Comparison of ENCODE assay signal across 12 cellular contexts in genomic region chr9:108786756-108787663, GRCh38.
DNase-seq lines count a peak whose midpoint lies in the region; ATAC-seq and TF ChIP-seq lines count a peak whose summit lies in the region.
"Had no signal": no experiment of that assay in that cellular context is flagged by ENCODE, and none has a peak within 500 bp of the region (broad histone marks: within the 10 kb centered on the region; RNA-seq: fewer than 3 reads in every experiment).

No MANE protein-coding gene starts in this region.

- H3K27me3 ChIP-seq in esophagus muscularis mucosa: no peaks in the 10 kb centered on the region
- H3K27me3 ChIP-seq in CD8-positive, alpha-beta T cell (ENCODE audit: insufficient read depth, low read length): no peaks in the 10 kb centered on the region

- peak; percentile 58 for DNase-seq in A172 (ENCODE audit: low spot score)
- peak; percentile 15 for DNase-seq in HEK293T (ENCODE audit: extremely low spot score)
- peak; percentile 57 for DNase-seq in amniotic epithelial cell (ENCODE audit: low read depth)
- DNase-seq in islet precursor cell: peak; percentile 89
- no peak for DNase-seq in esophagus muscularis mucosa (ENCODE audit: extremely low spot score)
- DNase-seq in NCI-H187 (lab: John Stamatoyannopoulos, UW): no peak
- DNase-seq in CD8-positive, alpha-beta T cell: no peak
- DNase-seq: activated naive CD8-positive, alpha-beta T cell treated with anti-CD3 and anti-CD28 coated beads, Interleukin-2, amount 50 U/mL, for 24 hours; NCI-H1694 treated with DMSO at 0.1 percent for 48 hours; stimulated activated naive CD4-positive, alpha-beta T cell treated with Interleukin-2 at 50 U/mL for 16 hours; T-helper 17 cell had no signal

- H3K4me3 Mint-ChIP-seq in CD8-positive, alpha-beta T cell: no peak overlapping the region
- H3K4me3 Mint-ChIP-seq: activated naive CD8-positive, alpha-beta T cell treated with anti-CD3 and anti-CD28 coated beads, Interleukin-2, amount 50 U/mL, for 24 hours; T-helper 17 cell had no signal

- peaks cover 4% of the 10 kb centered on the region for H3K27me3 Mint-ChIP-seq in CD8-positive, alpha-beta T cell (ENCODE audit: low read depth)

- intact Hi-C loops in esophagus muscularis mucosa (cut with DNase I): no loop called here
- intact Hi-C loops in CD8-positive, alpha-beta T cell (cut with DNase I, micrococcal nuclease): no loop called here

- H3K36me3 ChIP-seq in esophagus muscularis mucosa: no peaks in the 10 kb centered on the region
- H3K36me3 ChIP-seq in CD8-positive, alpha-beta T cell (ENCODE audit: insufficient read depth, low read length): no peaks in the 10 kb centered on the region

- H3K36me3 Mint-ChIP-seq in CD8-positive, alpha-beta T cell: no peaks in the 10 kb centered on the region

- no peak for TF ChIP-seq CTCF in esophagus muscularis mucosa (IDR thresholded peaks at IDR 0.05)
- TF ChIP-seq CTCF in CD8-positive, alpha-beta T cell (IDR thresholded peaks at IDR 0.05): no peak

- peaks cover 0 to 10% (median 4%) of the 10 kb centered on the region in 4 donors for H3K9me3 ChIP-seq in esophagus muscularis mucosa
- H3K9me3 ChIP-seq in CD8-positive, alpha-beta T cell (ENCODE audit: low read length): no peaks in the 10 kb centered on the region

- H3K4me3 ChIP-seq in esophagus muscularis mucosa: no peak overlapping the region
- no peak overlapping the region for H3K4me3 ChIP-seq in CD8-positive, alpha-beta T cell (ENCODE audit: low read depth, low read length)

- POLR2A ChIA-PET in HEK293T (lab: Yijun Ruan, JAX): interaction anchor here (1.3 to 1.4 kb wide), 2 partner anchors 10 to 241 kb away, joined by 3 to 8 read pairs; no protein-coding TSS in a partner anchor
- POLR2A ChIA-PET in CD8-positive, alpha-beta T cell (lab: Charles Lee): interaction anchor here (0.5 kb wide), 1 partner anchor 124 kb away, joined by 3 read pairs; no protein-coding TSS in a partner anchor

- peaks cover 0 to 26% (median 9%) of the 10 kb centered on the region in 4 donors for H3K4me1 ChIP-seq in esophagus muscularis mucosa
- H3K4me1 ChIP-seq in CD8-positive, alpha-beta T cell (ENCODE audit: insufficient read depth, low read length): no peaks in the 10 kb centered on the region

- H3K9me3 Mint-ChIP-seq in CD8-positive, alpha-beta T cell: peaks cover 4% of the 10 kb centered on the region
- H3K9me3 Mint-ChIP-seq: activated naive CD8-positive, alpha-beta T cell treated with anti-CD3 and anti-CD28 coated beads, Interleukin-2, amount 50 U/mL, for 24 hours had no signal

- H3K27ac ChIP-seq in esophagus muscularis mucosa (replicated peaks in 1 of 4): no peak overlapping the region
- H3K27ac ChIP-seq in CD8-positive, alpha-beta T cell (ENCODE audit: low read depth, low read length): no peak overlapping the region

- no peak for ATAC-seq in HG03378 (IDR thresholded peaks at IDR 0.05; ENCODE audit: unreplicated experiment)
- ATAC-seq in CD8-positive, alpha-beta T cell: no peak
- ATAC-seq: activated naive CD8-positive, alpha-beta T cell treated with anti-CD3 and anti-CD28 coated beads, Interleukin-2, amount 50 U/mL, for 24 hours; T-helper 17 cell had no signal

- no peak for TF ChIP-seq EP300 in esophagus muscularis mucosa (IDR thresholded peaks at IDR 0.05)

- H3K4me1 Mint-ChIP-seq in CD8-positive, alpha-beta T cell (ENCODE audit: low read depth): peaks cover 4% of the 10 kb centered on the region
- H3K4me1 Mint-ChIP-seq: activated naive CD8-positive, alpha-beta T cell treated with anti-CD3 and anti-CD28 coated beads, Interleukin-2, amount 50 U/mL, for 24 hours; T-helper 17 cell had no signal

- WGBS in esophagus muscularis mucosa: 60% methylated on average over 5 of the region's 5 CpGs

- no peak overlapping the region for H3K27ac Mint-ChIP-seq in CD8-positive, alpha-beta T cell
- H3K27ac Mint-ChIP-seq: activated naive CD8-positive, alpha-beta T cell treated with anti-CD3 and anti-CD28 coated beads, Interleukin-2, amount 50 U/mL, for 24 hours; T-helper 17 cell had no signal

- CTCF ChIA-PET in HEK293T (lab: Yijun Ruan, JAX): interaction anchor here (0.6 to 1.5 kb wide), 5 partner anchors 10 to 1404 kb away, joined by 3 to 4 read pairs (median 4); no protein-coding TSS in a partner anchor
- CTCF ChIA-PET in CD8-positive, alpha-beta T cell (lab: Charles Lee): no interaction called here

- no peak for TF ChIP-seq POLR2A in esophagus muscularis mucosa (IDR thresholded peaks at IDR 0.05; ENCODE audit: low read depth)

TF ChIP-seq in HEK293T, 16 proteins besides CTCF, POLR2A, EP300 and RAD21:
- TF ChIP-seq L3MBTL2 (conservative IDR thresholded peaks at IDR 0.05): no peak
- TF ChIP-seq SP1 (IDR thresholded peaks at IDR 0.05): no peak

Comparison
In these comparisons a context has a peak if more than half of its experiments do, and no peak if none do; other contexts are left out.
1. DNase-seq: peak in A172 (single experiment), HEK293T (single experiment), amniotic epithelial cell (single experiment) and islet precursor cell (single experiment); none in esophagus muscularis mucosa (single experiment), NCI-H187 (0 of 2) and CD8-positive, alpha-beta T cell (0 of 7).